In the genomic region with DNA sequence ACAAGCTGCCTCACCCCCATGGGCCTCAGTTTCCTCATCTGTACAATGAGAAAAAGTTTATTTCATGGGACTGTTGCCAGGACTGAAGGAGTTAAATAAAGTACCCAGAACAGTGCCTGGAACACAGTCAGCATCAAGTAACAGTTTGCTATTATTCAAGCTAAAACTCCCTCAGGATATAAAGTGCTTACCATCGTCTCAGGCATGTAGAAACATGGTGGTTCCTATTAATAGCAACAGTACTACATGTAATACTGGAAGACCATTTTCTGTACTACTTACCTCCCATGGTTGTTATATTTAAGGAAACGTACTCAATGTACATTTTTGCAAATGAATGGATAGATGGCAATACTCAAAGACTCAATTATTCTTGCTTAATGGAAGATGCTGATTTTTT, we compare ENCODE assay signal across 17 cellular contexts.
DNase-seq lines count a peak whose midpoint lies in the region; ATAC-seq and TF ChIP-seq lines count a peak whose summit lies in the region.
"Had no signal": no experiment of that assay in that cellular context is flagged by ENCODE, and none has a peak within 500 bp of the region (broad histone marks: within the 10 kb centered on the region; RNA-seq: fewer than 3 reads in every experiment).

No MANE protein-coding gene starts in this region.

- POLR2A ChIA-PET in MCF 10A (lab: Yijun Ruan, JAX): interaction anchor here (0.5 to 2.1 kb wide), 10 partner anchors 10 to 317 kb away, joined by 3 to 12 read pairs (median 4); partner anchors contain the start of genes NCOR1 and PIGL

- no TSS peak for BruUV-seq in MCF 10A (replicated peaks; lab: Mats Ljungman, UMichigan)

- H3K4me1 Mint-ChIP-seq in MCF 10A (ENCODE audit: insufficient read depth, unreplicated experiment) (peaks cover 21% of the 10 kb centered on the region), chondrocyte (ENCODE audit: low read depth) (peaks cover 21% of the 10 kb centered on the region), nephron progenitor cell (no peaks in the 10 kb centered on the region), natural killer cell (peaks cover 6 to 9% of the 10 kb centered on the region in 2 donors)

- ATAC-seq in psoas muscle: peak; percentile 77 to 86 (median 80)
- no peak for ATAC-seq in natural killer cell

- H3K36me3 ChIP-seq in breast epithelium: no peaks in the 10 kb centered on the region
- peaks cover 3 to 82% of the 10 kb centered on the region in 2 donors for H3K36me3 ChIP-seq in psoas muscle (ENCODE audit: insufficient read depth in 1 of 2, low read depth in 1 of 2)
- H3K36me3 ChIP-seq in brain microvascular endothelial cell (replicated peaks): peaks cover 28% of the 10 kb centered on the region

- H3K4me1 ChIP-seq in breast epithelium (no peaks in the 10 kb centered on the region), psoas muscle (peaks cover 6% of the 10 kb centered on the region)
- H3K4me1 ChIP-seq: Caco-2 had no signal

- no peak overlapping the region for H3K4me3 ChIP-seq in breast epithelium
- no peak overlapping the region for H3K4me3 ChIP-seq in psoas muscle
- no peak overlapping the region for H3K4me3 ChIP-seq in brain microvascular endothelial cell (ENCODE audit: low read depth, low read length)

- H3K27ac Mint-ChIP-seq in MCF 10A (ENCODE audit: low read depth, unreplicated experiment) (peak overlapping the region; percentile 0), chondrocyte (ENCODE audit: unreplicated experiment) (peak overlapping the region; percentile 81), nephron progenitor cell (no peak overlapping the region), natural killer cell (no peak overlapping the region)
- H3K27ac Mint-ChIP-seq: CD4-positive, alpha-beta T cell had no signal

- no peaks in the 10 kb centered on the region for H3K9me3 ChIP-seq in breast epithelium
- H3K9me3 ChIP-seq in psoas muscle: no peaks in the 10 kb centered on the region
- H3K9me3 ChIP-seq: Caco-2 had no signal

- WGBS in psoas muscle, 3 donors: 37 to 49% (median 39%) methylated on average over 2 of the region's 2 CpGs

- TF ChIP-seq CTCF in MCF 10A (IDR thresholded peaks at IDR 0.05; ENCODE audit: unreplicated experiment) (no peak), breast epithelium (IDR thresholded peaks at IDR 0.05) (no peak), chondrocyte (IDR thresholded peaks at IDR 0.05) (no peak), psoas muscle (IDR thresholded peaks at IDR 0.05) (no peak), nephron progenitor cell (IDR thresholded peaks at IDR 0.05) (no peak), brain microvascular endothelial cell (IDR thresholded peaks at IDR 0.05; ENCODE audit: low read depth, low read length, missing control alignments) (no peak), natural killer cell (IDR thresholded peaks at IDR 0.05) (no peak)

- H3K9me3 Mint-ChIP-seq in MCF 10A (ENCODE audit: unreplicated experiment): no peaks in the 10 kb centered on the region
- no peaks in the 10 kb centered on the region for H3K9me3 Mint-ChIP-seq in chondrocyte (ENCODE audit: low read depth)
- H3K9me3 Mint-ChIP-seq in nephron progenitor cell: peaks cover 10% of the 10 kb centered on the region
- no peaks in the 10 kb centered on the region for H3K9me3 Mint-ChIP-seq in natural killer cell
- H3K9me3 Mint-ChIP-seq: CD4-positive, alpha-beta T cell had no signal

- in situ Hi-C loops in brain microvascular endothelial cell (cut with HindIII; ENCODE audit: low pct_ligation_motif_present, low sequenced_read_pairs): no loop called here

- no peaks in the 10 kb centered on the region for H3K27me3 Mint-ChIP-seq in MCF 10A (ENCODE audit: insufficient read depth, unreplicated experiment)
- no peaks in the 10 kb centered on the region for H3K27me3 Mint-ChIP-seq in chondrocyte (ENCODE audit: low read depth)
- H3K27me3 Mint-ChIP-seq in nephron progenitor cell (ENCODE audit: low read depth, poor library complexity): no peaks in the 10 kb centered on the region
- no peaks in the 10 kb centered on the region for H3K27me3 Mint-ChIP-seq in natural killer cell (ENCODE audit: low read depth in 2 of 2)
- H3K27me3 Mint-ChIP-seq: CD4-positive, alpha-beta T cell had no signal

- H3K27me3 ChIP-seq in breast epithelium: no peaks in the 10 kb centered on the region
- H3K27me3 ChIP-seq in psoas muscle (ENCODE audit: insufficient read depth in 3 of 3, low read length in 2 of 3): no peaks in the 10 kb centered on the region
- H3K27me3 ChIP-seq in brain microvascular endothelial cell (replicated peaks): no peaks in the 10 kb centered on the region

- CTCF ChIA-PET in MCF 10A (lab: Yijun Ruan, JAX): no interaction called here

- intact Hi-C loops in MCF 10A (cut with micrococcal nuclease): no loop called here
- intact Hi-C loops in breast epithelium (cut with DNase I; ENCODE audit: low total_unique reads): no loop called here
- intact Hi-C loops in psoas muscle (cut with DNase I): no loop called here
- intact Hi-C loops in natural killer cell (cut with micrococcal nuclease): no loop called here

- H3K27ac ChIP-seq in breast epithelium (no peak overlapping the region), psoas muscle (peak overlapping the region; percentile 63), brain microvascular endothelial cell (no peak overlapping the region)

- DNase-seq in MCF 10A (ENCODE audit: unreplicated experiment) (peak; percentile 64), breast epithelium (ENCODE audit: low spot score in 2 of 2) (no peak), chondrocyte (ENCODE audit: low spot score) (no peak), psoas muscle (no peak), nephron progenitor cell (no peak), brain microvascular endothelial cell (no peak), natural killer cell (no peak)
- DNase-seq in activated T-cell treated with anti-CD3 and anti-CD28 coated beads, Interleukin-2, amount 50 U/mL, for 1 hour: no peak
- DNase-seq: Caco-2; CD4-positive, alpha-beta T cell; DMS153; GF-D8; HCEC 1CT; NCI-H1092 treated with DMSO at 0.1 percent for 48 hours; NCI-H146; NCI-H2081; SHP77 treated with DMSO at 0.1 percent for 48 hours had no signal

- TF ChIP-seq POLR2A in breast epithelium (IDR thresholded peaks at IDR 0.05): no peak

- no peak overlapping the region for H3K4me3 Mint-ChIP-seq in MCF 10A (ENCODE audit: unreplicated experiment)
- H3K4me3 Mint-ChIP-seq in chondrocyte (ENCODE audit: unreplicated experiment): no peak overlapping the region
- no peak overlapping the region for H3K4me3 Mint-ChIP-seq in nephron progenitor cell
- no peak overlapping the region for H3K4me3 Mint-ChIP-seq in natural killer cell
- H3K4me3 Mint-ChIP-seq: CD4-positive, alpha-beta T cell had no signal

- H3K36me3 Mint-ChIP-seq in MCF 10A (ENCODE audit: insufficient read depth, unreplicated experiment): peaks cover 60% of the 10 kb centered on the region
- H3K36me3 Mint-ChIP-seq in chondrocyte (ENCODE audit: low read depth): peaks cover 26% of the 10 kb centered on the region
- H3K36me3 Mint-ChIP-seq in nephron progenitor cell (ENCODE audit: low read depth): peaks cover 78% of the 10 kb centered on the region
- H3K36me3 Mint-ChIP-seq in natural killer cell: peaks cover 4% of the 10 kb centered on the region

Comparison
In these comparisons a context has a peak if more than half of its experiments do, and no peak if none do; other contexts are left out.
1. H3K27ac Mint-ChIP-seq: peak in MCF 10A (single experiment) and chondrocyte (single experiment); none in nephron progenitor cell (single experiment) and natural killer cell (0 of 2).
2. ATAC-seq: peak in psoas muscle (4 of 4); none in natural killer cell (0 of 3).